ENCODE assay signal across 15 cellular contexts in the genomic region with DNA sequence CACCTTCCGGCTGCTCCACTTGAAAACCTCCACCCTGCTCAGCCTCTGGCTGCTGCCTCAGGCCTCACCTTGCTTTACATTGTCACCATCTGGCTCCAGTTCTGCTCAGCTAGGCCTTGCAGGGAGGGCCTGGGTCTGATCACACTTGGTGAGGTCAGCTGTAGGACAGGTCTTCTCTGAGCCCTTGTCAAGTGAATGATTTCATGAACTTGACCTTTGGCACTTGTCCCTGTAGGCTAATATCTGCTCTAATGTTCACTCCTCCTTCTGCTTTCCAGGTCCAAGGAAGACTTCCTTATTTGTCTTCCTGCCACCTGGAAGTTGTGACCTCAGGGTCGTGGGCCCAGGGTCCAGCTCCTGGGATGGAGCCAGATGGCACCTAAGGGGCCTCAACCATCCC. TPM values are rescaled to one million over a fixed set of nuclear protein-coding genes. Genes with fewer than 3 reads are reported as not detected.
DNase-seq lines count a peak whose midpoint lies in the region; ATAC-seq, FAIRE-seq and TF ChIP-seq lines count a peak whose summit lies in the region.
"Had no signal": no experiment of that assay in that cellular context is flagged by ENCODE, and none has a peak within 500 bp of the region (broad histone marks: within the 10 kb centered on the region; RNA-seq: fewer than 3 reads in every experiment).

No MANE protein-coding gene starts in this region.

- TF ChIP-seq EP300 in K562 (IDR thresholded peaks at IDR 0.05; ENCODE audit: low read length) = no peak

- H3K36me3 ChIP-seq in BLaER1 treated with 17β-estradiol and CSF1 and Interleukin-3, amounts not matched to agents 10 nM and 100 nM = peaks cover 0 to 30% (median 0%) of the 10 kb centered on the region in 11 experiments; a peak in 5 of 22 replicates
- no peaks in the 10 kb centered on the region for H3K36me3 ChIP-seq in K562 (ENCODE audit: control insufficient read depth, insufficient read depth, low read length)
- peaks cover 0 to 45% (median 12%) of the 10 kb centered on the region in 4 donors for H3K36me3 ChIP-seq in liver (ENCODE audit: control insufficient read depth in 4 of 4, insufficient read depth in 3 of 4, low read depth in 1 of 4, low read length in 3 of 4)
- H3K36me3 ChIP-seq in subcutaneous abdominal adipose tissue (ENCODE audit: control insufficient read depth in 5 of 5, insufficient read depth in 5 of 5, low read length in 5 of 5) = peaks cover 0 to 44% (median 31%) of the 10 kb centered on the region in 5 donors
- H3K36me3 ChIP-seq in SJCRH30 = no peaks in the 10 kb centered on the region; the same call in none of the 2 replicates

- H3K4me3 ChIP-seq in BLaER1 treated with 17β-estradiol and CSF1 and Interleukin-3, amounts not matched to agents 10 nM and 100 nM = no peak overlapping the region
- H3K4me3 ChIP-seq in K562 (no peak overlapping the region), liver (ENCODE audit: low read depth in 1 of 3, low read length in 3 of 3) (no peak overlapping the region), subcutaneous abdominal adipose tissue (ENCODE audit: low read depth in 1 of 5, low read length in 5 of 5) (no peak overlapping the region), SJCRH30 (no peak overlapping the region)
- H3K4me3 ChIP-seq: A549 had no signal

- H3K9ac ChIP-seq in BLaER1 treated with 17β-estradiol and CSF1 and Interleukin-3, amounts not matched to agents 10 nM and 100 nM = no peak overlapping the region
- H3K9ac ChIP-seq in K562 (ENCODE audit: insufficient read depth in 1 of 2, low read depth in 2 of 2, low read length in 2 of 2) (no peak overlapping the region), liver (ENCODE audit: low read depth in 1 of 2, low read length in 2 of 2) (no peak overlapping the region), subcutaneous abdominal adipose tissue (ENCODE audit: low read length in 5 of 5) (no peak overlapping the region)
- H3K9ac ChIP-seq: KMS-11 had no signal

- no peak overlapping the region for H3K27ac ChIP-seq in BLaER1 treated with 17β-estradiol and CSF1 and Interleukin-3, amounts not matched to agents 10 nM and 100 nM
- H3K27ac ChIP-seq in K562 (ENCODE audit: extremely low read depth, low read depth, low read length) (no peak overlapping the region), liver (ENCODE audit: low read depth in 1 of 2, low read length in 2 of 2) (peak overlapping the region; percentile 23 to 67), subcutaneous abdominal adipose tissue (ENCODE audit: low read depth, low read length) (peak overlapping the region; percentile 49), SJCRH30 (no peak overlapping the region)
- H3K27ac ChIP-seq: A549, KMS-11 had no signal

- TF ChIP-seq RAD21 in K562 (CRISPR knock-in tag; conservative IDR thresholded peaks at IDR 0.05 in 1 of 2, IDR thresholded peaks at IDR 0.05 in 1 of 2) (no peak), liver (IDR thresholded peaks at IDR 0.05) (peak in 1 of 2 donors; percentile 64)

- H3K4me2 ChIP-seq in BLaER1 treated with 17β-estradiol and CSF1 and Interleukin-3, amounts not matched to agents 10 nM and 100 nM = peak overlapping the region in 6 of 11 experiments; percentile 8 to 38 (median 28); a peak in 6 of 22 replicates
- H3K4me2 ChIP-seq in K562 (ENCODE audit: insufficient read depth, low read length) = no peak overlapping the region
- H3K4me2 ChIP-seq: A549, KMS-11 had no signal

- POLR2A ChIA-PET in K562 (lab: Yijun Ruan, JAX) = interaction anchor here (0.6 to 3.4 kb wide), 5 partner anchors 9 to 75 kb away, joined by 3 to 9 read pairs (median 4); no protein-coding TSS in a partner anchor

- H3K9me1 ChIP-seq in K562 (ENCODE audit: control insufficient read depth, insufficient read depth, low read length) = peaks cover 8% of the 10 kb centered on the region

- ATAC-seq in K562 = no peak
- ATAC-seq: A549 had no signal

- FAIRE-seq in K562 (lab: Jason Lieb, UNC) = no peak
- FAIRE-seq: A549, H54 had no signal

- no TSS peak for BruUV-seq in K562 (replicated peaks; lab: Mats Ljungman, UMichigan)

- in situ Hi-C loops in K562 (cut with MboI) = no loop called here

- CTCF ChIA-PET in K562 (lab: Yijun Ruan, JAX; ENCODE audit: low intra/inter-chr PET ratio) = no interaction called here

- H4K20me1 ChIP-seq in BLaER1 treated with 17β-estradiol and CSF1 and Interleukin-3, amounts not matched to agents 10 nM and 100 nM = no peaks in the 10 kb centered on the region; a peak in 2 of 22 replicates
- peaks cover 10% of the 10 kb centered on the region; the same call in 1 of the 2 replicates for H4K20me1 ChIP-seq in K562 (replicated peaks; ENCODE audit: control insufficient read depth, insufficient read depth, low read length)

- H3K79me2 ChIP-seq in K562 (ENCODE audit: control insufficient read depth, insufficient read depth, low read length) = no peaks in the 10 kb centered on the region

- intact Hi-C loops in K562 (cut with micrococcal nuclease) = no loop called here

- H3K27me3 ChIP-seq in BLaER1 treated with 17β-estradiol and CSF1 and Interleukin-3, amounts not matched to agents 10 nM and 100 nM = no peaks in the 10 kb centered on the region
- H3K27me3 ChIP-seq in K562 (ENCODE audit: control insufficient read depth in 2 of 2, insufficient read depth in 2 of 2, low read length in 2 of 2) (peaks cover 20 to 70% of the 10 kb centered on the region in 2 experiments), liver (ENCODE audit: control insufficient read depth in 4 of 4, insufficient read depth in 4 of 4, low read length in 3 of 4) (no peaks in the 10 kb centered on the region), subcutaneous abdominal adipose tissue (ENCODE audit: control insufficient read depth in 5 of 5, insufficient read depth in 4 of 5, low read length in 5 of 5) (no peaks in the 10 kb centered on the region), SJCRH30 (no peaks in the 10 kb centered on the region)

- peaks cover 12 to 44% (median 36%) of the 10 kb centered on the region in 10 experiments for H3K4me1 ChIP-seq in BLaER1 treated with 17β-estradiol and CSF1 and Interleukin-3, amounts not matched to agents 10 nM and 100 nM
- peaks cover 0 to 4% of the 10 kb centered on the region in 2 experiments; a peak in 1 of 5 replicates for H3K4me1 ChIP-seq in K562 (replicated peaks in 1 of 2; ENCODE audit: control insufficient read depth in 2 of 2, insufficient read depth in 2 of 2, low read length in 2 of 2)
- H3K4me1 ChIP-seq in liver (ENCODE audit: control insufficient read depth in 4 of 4, insufficient read depth in 4 of 4, low read length in 3 of 4) = peaks cover 0 to 20% (median 15%) of the 10 kb centered on the region in 4 donors
- peaks cover 4 to 67% (median 35%) of the 10 kb centered on the region in 5 donors for H3K4me1 ChIP-seq in subcutaneous abdominal adipose tissue (ENCODE audit: control insufficient read depth in 5 of 5, insufficient read depth in 5 of 5, low read length in 5 of 5)
- H3K4me1 ChIP-seq in SJCRH30 = no peaks in the 10 kb centered on the region
- H3K4me1 ChIP-seq: A549 had no signal

- no peak for TF ChIP-seq POLR2A in K562 (conservative IDR thresholded peaks at IDR 0.05)

- H3K9me3 ChIP-seq in BLaER1 treated with 17β-estradiol and CSF1 and Interleukin-3, amounts not matched to agents 10 nM and 100 nM (replicated peaks in 1 of 11) = no peaks in the 10 kb centered on the region
- H3K9me3 ChIP-seq in K562 (replicated peaks; ENCODE audit: control insufficient read depth, insufficient read depth, low read depth, low read length) = no peaks in the 10 kb centered on the region
- H3K9me3 ChIP-seq in liver (ENCODE audit: control insufficient read depth in 4 of 4, low read length in 3 of 4) = no peaks in the 10 kb centered on the region
- H3K9me3 ChIP-seq in subcutaneous abdominal adipose tissue (ENCODE audit: control insufficient read depth in 5 of 5, low read length in 5 of 5) = no peaks in the 10 kb centered on the region
- no peaks in the 10 kb centered on the region for H3K9me3 ChIP-seq in SJCRH30 (replicated peaks)
- H3K9me3 ChIP-seq: A549 had no signal

- no peak for TF ChIP-seq CTCF in K562 (IDR thresholded peaks at IDR 0.05 in 2 of 3, conservative IDR thresholded peaks at IDR 0.05 in 1 of 3; ENCODE audit: insufficient read depth in 2 of 3, low read depth in 1 of 3, low read length in 3 of 3)
- no peak for TF ChIP-seq CTCF in liver (IDR thresholded peaks at IDR 0.05; ENCODE audit: low read depth, low read length, missing input control)

- WGBS in K562 (ENCODE audit: insufficient coverage, low coverage, missing lambda C conversion rate) = 33% methylated on average over 2 of the region's 2 CpGs
- 55% methylated on average over 2 of the region's 2 CpGs for WGBS in liver

- H2AFZ ChIP-seq in K562 (ENCODE audit: low read depth, low read length) = no peak overlapping the region

- no peak for DNase-seq in K562 (ENCODE audit: extremely low read depth in 1 of 4, low spot score in 3 of 4)
- DNase-seq in SJCRH30 = no peak
- no peak for DNase-seq in NCI-H446 (lab: John Stamatoyannopoulos, UW)
- no peak for DNase-seq in iPS-NIHi7 (ENCODE audit: extremely low spot score)
- DNase-seq: C1 segment of cervical spinal cord, DND-41, NCI-H1930, NCI-H226, NCI-H526 had no signal

TF ChIP-seq in K562, 482 proteins besides CTCF, POLR2A, EP300 and RAD21 (continues in another document):
- TF ChIP-seq SIX5 (IDR thresholded peaks at IDR 0.05; ENCODE audit: borderline replicate concordance in 1 of 2, insufficient read depth in 1 of 2, low read depth in 1 of 2, low read length in 2 of 2) = no peak

TF ChIP-seq in liver, 16 proteins besides CTCF, POLR2A, EP300 and RAD21 (continues in another document):
- TF ChIP-seq RXRA (IDR thresholded peaks at IDR 0.05) (peak; percentile 62 to 78), SP1 (IDR thresholded peaks at IDR 0.05) (peak; percentile 35)

RNA-seq across cellular contexts. Expression of a gene that starts 41.4 kb away (rescaled TPM):
- 17.5 and 46.4 TPM in 2 replicates for total RNA-seq in K562 (2011; cell fraction: chromatin; rRNA removed; ENCODE audit: low replicate concordance)
- 18.8 and 22.8 TPM in 2 replicates for total RNA-seq in K562 (2011; cell fraction: nucleolus; rRNA removed)
- total RNA-seq in K562 (2011; cell fraction: nucleoplasm; rRNA removed) = 14.9 and 27.1 TPM in 2 replicates
- total RNA-seq in K562 (2014; rRNA removed) (1.1 and 1.5 TPM in 2 replicates), K562 (2014; rRNA removed; fragmentation: Illumina TruSeq; extraction: Trizol) (0.41 and 1.1 TPM in 2 replicates), K562 (2015; rRNA removed; fragmentation: Illumina TruSeq; extraction: Trizol) (0.08 and 0.51 TPM in 2 replicates), K562 (2021) (3.3 and 4.2 TPM in 2 replicates), liver (100 to 1,000 TPM in 1 of 2 donors, 10 to 100 TPM in 1; 61.7 to 241 TPM)
- polyA plus RNA-seq in K562 (2011; rRNA removed) (4.3 and 12.0 TPM in 2 replicates), K562 (2014; fragmentation: Illumina TruSeq; extraction: Trizol) (1.1 and 1.4 TPM in 2 replicates), K562 (2014; fragmentation: Nextera tagmentation; extraction: Ambion mirVana) (under 1 TPM; 0.13 to 0.20 TPM), K562 (2014; rRNA removed) (0.90 and 1.2 TPM in 2 replicates), liver (100 to 1,000 TPM in 1 of 2 donors, 10 to 100 TPM in 1; 41.2 to 110 TPM)
- 5.1 and 6.0 TPM in 2 replicates for polyA plus RNA-seq in K562 (2011; cell fraction: cytosol; rRNA removed)
- 13.9 and 24.1 TPM in 2 replicates for polyA plus RNA-seq in K562 (2011; cell fraction: nucleus; rRNA removed)
- 0.86 and 1.5 TPM in 2 replicates for polyA plus RNA-seq in K562 (2012)
- 8.6 and 12.7 TPM in 2 replicates for polyA minus RNA-seq in K562 (2011; rRNA and poly(A)+ RNA removed)
- 5.7 and 22.0 TPM in 2 replicates for polyA minus RNA-seq in K562 (2011; cell fraction: cytosol; rRNA and poly(A)+ RNA removed)
- polyA minus RNA-seq in K562 (2011; cell fraction: nucleus; rRNA and poly(A)+ RNA removed) = 5.0 and 8.4 TPM in 2 replicates
- 32.6 and 34.1 TPM in 2 replicates for total RNA-seq in SJCRH30 (2014; rRNA removed; shearing (Covaris generic))

Comparison
In these comparisons a context has a peak if more than half of its experiments do, and no peak if none do; other contexts are left out.
1. H3K27ac ChIP-seq: peak in liver (2 of 2) and subcutaneous abdominal adipose tissue (single experiment); none in BLaER1 treated with 17β-estradiol and CSF1 and Interleukin-3, amounts not matched to agents 10 nM and 100 nM (0 of 11), K562 (single experiment) and SJCRH30 (single experiment).